Comparison of ENCODE assay signal across 8 cellular contexts in genomic region chr4:119628281-119629141, GRCh38. TPM values are rescaled to one million over a fixed set of nuclear protein-coding genes. Genes with fewer than 3 reads are reported as not detected.
A peak's percentile ranks its signal among the peaks of the same experiment; 100 is the strongest.
DNase-seq lines count a peak whose midpoint lies in the region; ATAC-seq and TF ChIP-seq lines count a peak whose summit lies in the region.

Gene PDE5A, minus strand, starts transcription at chr4:119628804. Its CDS starts 133 bp downstream, at chr4:119628671.

- H3K4me1 ChIP-seq in colonic mucosa: peaks cover 5% of the 10 kb centered on the region

- no peaks in the 10 kb centered on the region for H3K27me3 ChIP-seq in colonic mucosa

- CTCF ChIA-PET in AG04449 (lab: Yijun Ruan, JAX): interaction anchor here (0.6 to 3.6 kb wide), 83 partner anchors 8 to 647 kb away, joined by 3 to 159 read pairs (median 4); no protein-coding TSS in a partner anchor

- DNase-seq in AG04449 (ENCODE audit: low read depth, low spot score) (no peak), NCI-H2227 (lab: John Stamatoyannopoulos, UW; ENCODE audit: unreplicated experiment) (peak; percentile 74), colonic mucosa (peak; percentile 88), left colon (peak; percentile 82 to 86)
- peak; percentile 60 to 69 for DNase-seq in activated CD4-positive, alpha-beta T cell treated with anti-CD3 and anti-CD28 coated beads for 24 hours (ENCODE audit: low read depth in 2 of 2)
- peak; percentile 36 to 65 (median 58) for DNase-seq in stimulated activated CD4-positive, alpha-beta T cell treated with anti-CD3 and anti-CD28 coated beads, Interleukin-1b, Interleukin-23, amount 100 ng/mL, for 24 hours (ENCODE audit: low read depth in 4 of 4, low spot score in 1 of 4)

- ATAC-seq in GM18873 (IDR thresholded peaks at IDR 0.05; ENCODE audit: low FRiP score, unreplicated experiment) (peak; percentile 79), HG03135 (IDR thresholded peaks at IDR 0.05; ENCODE audit: unreplicated experiment) (peak; percentile 87), left colon (peak; percentile 86)

- intact Hi-C loops in colonic mucosa (cut with DNase I): loop anchor here (2.0 to 10.0 kb wide), 5 partner anchors 71 to 644 kb away; no protein-coding TSS in a partner anchor
- intact Hi-C loops in left colon (cut with DNase I, micrococcal nuclease): no loop called here

- no peaks in the 10 kb centered on the region for H3K9me3 ChIP-seq in colonic mucosa

- POLR2A ChIA-PET in AG04449 (lab: Yijun Ruan, JAX): no interaction called here

- peak within 1 kb of the TSS; percentile 79 to 86 for H3K9ac ChIP-seq in colonic mucosa (ENCODE audit: low read depth in 2 of 2, low read length in 2 of 2)

- H3K36me3 ChIP-seq in colonic mucosa: no peaks in the 10 kb centered on the region

- peak; percentile 88 for TF ChIP-seq CTCF in AG04449 (IDR thresholded peaks at IDR 0.05; ENCODE audit: insufficient read depth, low read length, missing control alignments)
- peak; percentile 67 for TF ChIP-seq CTCF in colonic mucosa (IDR thresholded peaks at IDR 0.05)

- H3K4me3 ChIP-seq in AG04449 (ENCODE audit: low read depth, low read length) (peak within 1 kb of the TSS; percentile 88), colonic mucosa (peak within 1 kb of the TSS; percentile 64)

- peak within 1 kb of the TSS; percentile 91 for H3K27ac ChIP-seq in colonic mucosa

RNA-seq across cellular contexts. Expression of gene PDE5A, which starts in this region (rescaled TPM):
- total RNA-seq in colonic mucosa: 10 to 100 TPM; 17.6 to 42.5 TPM
- total RNA-seq in left colon: 10 to 100 TPM; 30.7 to 53.6 TPM
